8 cellular contexts compared by ENCODE assay signal in the genomic region with DNA sequence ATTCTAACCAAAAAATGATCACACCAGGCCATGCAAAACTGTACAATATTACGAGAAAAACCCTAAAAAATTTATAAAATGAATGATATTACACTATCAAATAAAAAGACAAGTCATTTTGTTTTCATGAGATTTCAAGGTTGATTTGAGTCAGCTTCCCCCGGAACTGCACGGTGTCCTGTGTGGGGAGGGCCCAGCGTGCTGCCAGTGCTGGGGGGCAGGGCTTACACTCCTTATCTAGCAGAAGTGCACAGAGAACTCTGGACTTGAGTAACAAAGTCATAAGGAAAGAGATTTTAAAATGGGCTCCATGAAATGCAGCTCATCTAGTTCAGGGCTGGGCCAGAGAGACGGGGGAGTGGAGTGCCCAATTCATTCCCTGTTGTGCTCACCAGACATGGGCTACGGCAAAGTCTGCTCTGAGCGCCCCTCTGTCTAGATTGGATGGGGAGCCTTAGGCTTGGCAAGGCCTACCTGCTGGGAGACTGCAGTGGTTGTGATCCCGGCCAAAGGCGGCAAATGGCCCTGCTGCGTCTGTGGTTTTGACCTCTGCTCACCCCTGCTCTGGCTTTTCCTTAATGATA. TPM values are rescaled to one million over a fixed set of nuclear protein-coding genes. Genes with fewer than 3 reads are reported as not detected.
A peak's percentile ranks its signal among the peaks of the same experiment; 100 is the strongest.
DNase-seq lines count a peak whose midpoint lies in the region; ATAC-seq, FAIRE-seq and TF ChIP-seq lines count a peak whose summit lies in the region.

No MANE protein-coding gene starts in this region.

- 21 to 41% (median 22%) methylated on average over 10 of the region's 10 CpGs for WGBS in psoas muscle, 3 donors

- no peaks in the 10 kb centered on the region for H3K27me3 ChIP-seq in psoas muscle (ENCODE audit: insufficient read depth in 3 of 3, low read length in 2 of 3)

- peaks cover 2% of the 10 kb centered on the region for H3K36me3 Mint-ChIP-seq in T-helper 1 cell treated with Interleukin-12 subunit alpha and Interleukin-12 subunit beta and Interleukin-4 antibody, amounts not matched to agents 30 μg/mL and 1 μg/mL, for 36 hours (ENCODE audit: low read depth)

- peak overlapping the region; percentile 23 for H3K27ac Mint-ChIP-seq in T-helper 1 cell treated with Interleukin-12 subunit alpha and Interleukin-12 subunit beta and Interleukin-4 antibody, amounts not matched to agents 30 μg/mL and 1 μg/mL, for 36 hours

- ATAC-seq in GM21723 (IDR thresholded peaks at IDR 0.05; ENCODE audit: unreplicated experiment): peak; percentile 70
- peak; percentile 20 to 47 (median 33) for ATAC-seq in psoas muscle

- no peaks in the 10 kb centered on the region for H3K27me3 Mint-ChIP-seq in T-helper 1 cell treated with Interleukin-12 subunit alpha and Interleukin-12 subunit beta and Interleukin-4 antibody, amounts not matched to agents 30 μg/mL and 1 μg/mL, for 36 hours (ENCODE audit: low read depth)

- peak overlapping the region; percentile 85 for H3K27ac ChIP-seq in psoas muscle

- no peak overlapping the region for H3K4me3 ChIP-seq in psoas muscle

- intact Hi-C loops in psoas muscle (cut with DNase I): loop anchor here in 1 of 2 donors (5.0 kb wide), 1 partner anchor 78 kb away; no protein-coding TSS in a partner anchor

- no peak overlapping the region for H3K4me3 Mint-ChIP-seq in T-helper 1 cell treated with Interleukin-12 subunit alpha and Interleukin-12 subunit beta and Interleukin-4 antibody, amounts not matched to agents 30 μg/mL and 1 μg/mL, for 36 hours

- peak; percentile 62 for FAIRE-seq in colon (lab: Jason Lieb, UNC)

- H3K9me3 ChIP-seq in psoas muscle: no peaks in the 10 kb centered on the region

- peak; percentile 34 to 71 for DNase-seq in psoas muscle
- DNase-seq in DMS114 treated with DMSO at 0.1 percent for 48 hours (lab: John Stamatoyannopoulos, UW; ENCODE audit: unreplicated experiment): no peak
- no peak for DNase-seq in NCI-H128 (lab: John Stamatoyannopoulos, UW; ENCODE audit: unreplicated experiment)
- no peak for DNase-seq in SW 1271 (lab: John Stamatoyannopoulos, UW)
- DNase-seq in NCI-H446 (lab: John Stamatoyannopoulos, UW): no peak

- no peaks in the 10 kb centered on the region for H3K9me3 Mint-ChIP-seq in T-helper 1 cell treated with Interleukin-12 subunit alpha and Interleukin-12 subunit beta and Interleukin-4 antibody, amounts not matched to agents 30 μg/mL and 1 μg/mL, for 36 hours

- peaks cover 56% of the 10 kb centered on the region for H3K4me1 ChIP-seq in psoas muscle

- TF ChIP-seq CTCF in psoas muscle (IDR thresholded peaks at IDR 0.05): no peak

- H3K36me3 ChIP-seq in psoas muscle (ENCODE audit: insufficient read depth in 1 of 2, low read depth in 1 of 2): peaks cover 0 to 43% of the 10 kb centered on the region in 2 donors

- H3K4me1 Mint-ChIP-seq in T-helper 1 cell treated with Interleukin-12 subunit alpha and Interleukin-12 subunit beta and Interleukin-4 antibody, amounts not matched to agents 30 μg/mL and 1 μg/mL, for 36 hours (ENCODE audit: low read depth): peaks cover 16% of the 10 kb centered on the region

RNA-seq across cellular contexts. Expression of a gene that starts 50.1 kb away (rescaled TPM):
- total RNA-seq in psoas muscle: 1,000 to 10,000 TPM in 1 of 4 donors, 100 to 1,000 TPM in 3; 574 to 1,432 (median 837) TPM
- polyA plus RNA-seq in psoas muscle: 1,000 to 10,000 TPM in 1 of 3 donors, 100 to 1,000 TPM in 2; 134 to 1,231 (median 616) TPM

Comparison
In these comparisons a context has a peak if more than half of its experiments do, and no peak if none do; other contexts are left out.
1. DNase-seq: peak in psoas muscle (2 of 2); none in DMS114 treated with DMSO at 0.1 percent for 48 hours (single experiment), NCI-H128 (single experiment), SW 1271 (0 of 2) and NCI-H446 (0 of 2).